ENCODE assay signal across 16 cellular contexts in genomic region chr2:204104821-204105220, GRCh38.
"Had no signal": no experiment of that assay in that cellular context is flagged by ENCODE, and none has a peak within 500 bp of the region (broad histone marks: within the 10 kb centered on the region; RNA-seq: fewer than 3 reads in every experiment).

No MANE protein-coding gene starts in this region.

- ATAC-seq: left lobe of liver, pancreas had no signal

- DNase-seq: activated naive CD8-positive, alpha-beta T cell treated with anti-CD3 and anti-CD28 coated beads, Interleukin-2, amount 10 ng/mL, durations not matched to agents 7 days and 5 days; anterior cingulate cortex; brain microvascular endothelial cell; cortex of kidney; effector CD8-positive, alpha-beta T cell; foreskin fibroblast; hippocampal formation; mammary epithelial cell; naive B cell; pancreas; sigmoid colon; stimulated activated naive CD4-positive, alpha-beta T cell; SW 1271 had no signal

- H3K36me3 Mint-ChIP-seq: activated naive CD8-positive, alpha-beta T cell treated with anti-CD3 and anti-CD28 coated beads, Interleukin-2, amount 10 ng/mL, durations not matched to agents 7 days and 5 days; naive B cell; type B pancreatic cell had no signal

- H3K27ac Mint-ChIP-seq: activated naive CD8-positive, alpha-beta T cell treated with anti-CD3 and anti-CD28 coated beads, Interleukin-2, amount 10 ng/mL, durations not matched to agents 7 days and 5 days; type B pancreatic cell had no signal

- H3K27me3 Mint-ChIP-seq: activated naive CD8-positive, alpha-beta T cell treated with anti-CD3 and anti-CD28 coated beads, Interleukin-2, amount 10 ng/mL, durations not matched to agents 7 days and 5 days had no signal

- H3K9me3 Mint-ChIP-seq: activated naive CD8-positive, alpha-beta T cell treated with anti-CD3 and anti-CD28 coated beads, Interleukin-2, amount 10 ng/mL, durations not matched to agents 7 days and 5 days; central memory CD8-positive, alpha-beta T cell; naive B cell; type B pancreatic cell had no signal

- H3K4me3 Mint-ChIP-seq: activated naive CD8-positive, alpha-beta T cell treated with anti-CD3 and anti-CD28 coated beads, Interleukin-2, amount 10 ng/mL, durations not matched to agents 7 days and 5 days; central memory CD8-positive, alpha-beta T cell; naive B cell; type B pancreatic cell had no signal
